8 cellular contexts compared by ENCODE assay signal in genomic region chr3:4504340-4505261, GRCh38. TPM values are rescaled to one million over a fixed set of nuclear protein-coding genes. Genes with fewer than 3 reads are reported as not detected.
DNase-seq lines count a peak whose midpoint lies in the region; ATAC-seq, FAIRE-seq and TF ChIP-seq lines count a peak whose summit lies in the region.

No MANE protein-coding gene starts in this region.

- H3K36me3 ChIP-seq in PC-3 (ENCODE audit: low read depth, low read length) (no peaks in the 10 kb centered on the region; the same call in 1 of the 2 replicates), muscle layer of duodenum (ENCODE audit: control insufficient read depth in 1 of 2, insufficient read depth in 2 of 2, low read length in 2 of 2) (peaks cover 3 to 7% of the 10 kb centered on the region in 2 donors)

- H3K27ac ChIP-seq in PC-3 (ENCODE audit: low read length) = no peak overlapping the region
- H3K27ac ChIP-seq in muscle layer of duodenum (ENCODE audit: low read length) = peak overlapping the region; percentile 54

- H3K27me3 ChIP-seq in PC-3 (ENCODE audit: low read length) (no peaks in the 10 kb centered on the region), muscle layer of duodenum (ENCODE audit: low read depth, low read length) (no peaks in the 10 kb centered on the region)

- H3F3A ChIP-seq in PC-3 (ENCODE audit: low read length, unreplicated experiment) = no peaks in the 10 kb centered on the region

- no peak overlapping the region for H2AFZ ChIP-seq in PC-3 (ENCODE audit: low read length)

- H3K9me3 Mint-ChIP-seq in MCF 10A (ENCODE audit: unreplicated experiment) = no peaks in the 10 kb centered on the region

- no peak for DNase-seq in GM12891 (ENCODE audit: insufficient read length, low spot score)
- peak; percentile 43 for DNase-seq in PC-3
- DNase-seq in MCF 10A (ENCODE audit: unreplicated experiment) = peak; percentile 69
- no peak for DNase-seq in GOT3 (lab: John Stamatoyannopoulos, UW)
- no peak for DNase-seq in HEK293T (ENCODE audit: extremely low spot score)
- no peak for DNase-seq in occipital lobe (lab: John Stamatoyannopoulos, UW)

- peaks cover 19% of the 10 kb centered on the region for H3K4me1 Mint-ChIP-seq in MCF 10A (ENCODE audit: insufficient read depth, unreplicated experiment)

- no peak overlapping the region for H3K4me3 ChIP-seq in PC-3 (ENCODE audit: low read length)
- peak overlapping the region; percentile 21 to 53 for H3K4me3 ChIP-seq in muscle layer of duodenum (ENCODE audit: low read depth in 1 of 2, low read length in 2 of 2)

- no peak for TF ChIP-seq POLR2A in GM12891 (IDR thresholded peaks at IDR 0.05; ENCODE audit: low read depth, low read length)

- no peaks in the 10 kb centered on the region for H3K36me3 Mint-ChIP-seq in MCF 10A (ENCODE audit: insufficient read depth, unreplicated experiment)

- H3K9ac ChIP-seq in PC-3 (ENCODE audit: low read length) = no peak overlapping the region

- no peak overlapping the region for H3K4me2 ChIP-seq in PC-3 (ENCODE audit: low read length)

- H4K20me1 ChIP-seq in PC-3 (ENCODE audit: low read length) = no peaks in the 10 kb centered on the region

- no peaks in the 10 kb centered on the region for H3K4me1 ChIP-seq in PC-3 (ENCODE audit: insufficient read depth, low read length)
- peaks cover 5 to 41% of the 10 kb centered on the region in 2 donors for H3K4me1 ChIP-seq in muscle layer of duodenum (ENCODE audit: control insufficient read depth in 1 of 2, insufficient read depth in 2 of 2, low read length in 2 of 2)

- CTCF ChIA-PET in PC-3 (lab: Charles Lee) (interaction anchor here (0.7 kb wide), 1 partner anchor 8 kb away, joined by 3 read pairs; no protein-coding TSS in a partner anchor), MCF 10A (lab: Yijun Ruan, JAX) (interaction anchor here (0.6 to 1.7 kb wide), 4 partner anchors 10 to 522 kb away, joined by 3 to 5 read pairs (median 4); no protein-coding TSS in a partner anchor), HEK293T (lab: Yijun Ruan, JAX) (interaction anchor here (0.6 to 0.7 kb wide), 2 partner anchors 30 to 152 kb away, joined by 3 read pairs; no protein-coding TSS in a partner anchor)

- ATAC-seq in PC-3 = no peak
- no peak for ATAC-seq in HG03460 (IDR thresholded peaks at IDR 0.05; ENCODE audit: unreplicated experiment)

- no TSS peak for BruUV-seq in PC-3 (replicated peaks; lab: Mats Ljungman, UMichigan)
- BruUV-seq in MCF 10A (replicated peaks; lab: Mats Ljungman, UMichigan) = no TSS peak

- POLR2A ChIA-PET in PC-3 (lab: Charles Lee; ENCODE audit: unreplicated experiment) (no interaction called here), MCF 10A (lab: Yijun Ruan, JAX) (interaction anchor here (0.6 to 2.6 kb wide), 3 partner anchors 11 to 98 kb away, joined by 3 to 18 read pairs (median 3); partner anchors contain the start of genes ITPR1 and SUMF1), HEK293T (lab: Yijun Ruan, JAX) (interaction anchor here (1.1 to 2.1 kb wide), 2 partner anchors 11 to 13 kb away, joined by 3 to 17 read pairs; partner anchors contain the start of gene ITPR1)

- H3K9me3 ChIP-seq in PC-3 (ENCODE audit: low read length) = no peaks in the 10 kb centered on the region
- no peaks in the 10 kb centered on the region for H3K9me3 ChIP-seq in muscle layer of duodenum (ENCODE audit: control insufficient read depth in 1 of 2, low read length in 2 of 2)

- no peaks in the 10 kb centered on the region for H3K27me3 Mint-ChIP-seq in MCF 10A (ENCODE audit: insufficient read depth, unreplicated experiment)

- peak overlapping the region; percentile 61 for H3K27ac Mint-ChIP-seq in MCF 10A (ENCODE audit: low read depth, unreplicated experiment)

- no peaks in the 10 kb centered on the region for H3K79me2 ChIP-seq in PC-3 (ENCODE audit: low read length)

- no peak for TF ChIP-seq CTCF in PC-3 (conservative IDR thresholded peaks at IDR 0.05; ENCODE audit: low read depth, low read length)
- no peak for TF ChIP-seq CTCF in MCF 10A (IDR thresholded peaks at IDR 0.05; ENCODE audit: unreplicated experiment)

- intact Hi-C loops in PC-3 (cut with micrococcal nuclease) (no loop called here), MCF 10A (cut with micrococcal nuclease) (no loop called here)

- peak; percentile 72 for FAIRE-seq in GM12891 (lab: Jason Lieb, UNC)

- no peak overlapping the region for H3K4me3 Mint-ChIP-seq in MCF 10A (ENCODE audit: unreplicated experiment)

- H3K9me2 ChIP-seq in PC-3 (replicated peaks; ENCODE audit: low read length) = no peaks in the 10 kb centered on the region

TF ChIP-seq in GM12891, 5 proteins besides CTCF, POLR2A, EP300 and RAD21:
- TF ChIP-seq TAF1 (IDR thresholded peaks at IDR 0.05; ENCODE audit: low read depth, low read length) (no peak), POU2F2 (IDR thresholded peaks at IDR 0.05; ENCODE audit: low read depth, low read length) (no peak), SPI1 (IDR thresholded peaks at IDR 0.05; ENCODE audit: low read depth, low read length) (no peak), POLR2AphosphoS5 (IDR thresholded peaks at IDR 0.05; ENCODE audit: low read depth, low read length) (no peak), PAX5 (IDR thresholded peaks at IDR 0.05; ENCODE audit: insufficient read depth, low read length, severe bottlenecking) (no peak)

TF ChIP-seq in HEK293T, 16 proteins besides CTCF, POLR2A, EP300 and RAD21:
- TF ChIP-seq HDGF (IDR thresholded peaks at IDR 0.05; ENCODE audit: borderline replicate concordance) = no peak
- TF ChIP-seq BHLHE40 (IDR thresholded peaks at IDR 0.05; ENCODE audit: borderline replicate concordance) = no peak
- TF ChIP-seq ARNT (IDR thresholded peaks at IDR 0.05) = no peak
- TF ChIP-seq SUZ12 (IDR thresholded peaks at IDR 0.05) = no peak
- TF ChIP-seq LEF1 (IDR thresholded peaks at IDR 0.05; ENCODE audit: borderline replicate concordance) = no peak
- TF ChIP-seq L3MBTL2 (conservative IDR thresholded peaks at IDR 0.05) = no peak
- no peak for TF ChIP-seq CTBP1 (IDR thresholded peaks at IDR 0.05; ENCODE audit: borderline replicate concordance)
- TF ChIP-seq FOXA1 (IDR thresholded peaks at IDR 0.05) = no peak
- no peak for TF ChIP-seq FOXM1 (IDR thresholded peaks at IDR 0.05; ENCODE audit: borderline replicate concordance)
- TF ChIP-seq FOXK2 (IDR thresholded peaks at IDR 0.05) = no peak
- no peak for TF ChIP-seq ELF4 (IDR thresholded peaks at IDR 0.05)
- TF ChIP-seq SP1 (IDR thresholded peaks at IDR 0.05) = no peak
- TF ChIP-seq TARDBP (IDR thresholded peaks at IDR 0.05) = no peak
- no peak for TF ChIP-seq ZNF384 (IDR thresholded peaks at IDR 0.05)
- no peak for TF ChIP-seq PKNOX1 (IDR thresholded peaks at IDR 0.05)
- no peak for TF ChIP-seq NFRKB (IDR thresholded peaks at IDR 0.05)

RNA-seq across cellular contexts. Expression of gene ITPR1, which starts 11.5 kb away (rescaled TPM):
- 11.5 TPM for polyA plus RNA-seq in GM12891 (2012; ENCODE audit: low read depth, missing spikeins)
- total RNA-seq in PC-3 (2014; rRNA removed) (48.5 and 57.5 TPM in 2 replicates), MCF 10A (2022) (7.5 and 14.3 TPM in 2 replicates), occipital lobe (136 TPM)

RNA-seq across cellular contexts. Expression of gene SUMF1, which starts 37.5 kb away (rescaled TPM):
- 6.8 TPM for polyA plus RNA-seq in GM12891 (2012; ENCODE audit: low read depth, missing spikeins)
- 79.1 and 81.5 TPM in 2 replicates for total RNA-seq in PC-3 (2014; rRNA removed)
- 11.8 and 18.9 TPM in 2 replicates for total RNA-seq in MCF 10A (2022)
- total RNA-seq in occipital lobe = 36.8 TPM

Comparison
In these comparisons a context has a peak if more than half of its experiments do, and no peak if none do; other contexts are left out.
1. DNase-seq: peak in PC-3 (single experiment) and MCF 10A (single experiment); none in GM12891 (single experiment), GOT3 (single experiment), HEK293T (single experiment) and occipital lobe (single experiment).